ENCODE assay signal across 18 cellular contexts in the genomic region with DNA sequence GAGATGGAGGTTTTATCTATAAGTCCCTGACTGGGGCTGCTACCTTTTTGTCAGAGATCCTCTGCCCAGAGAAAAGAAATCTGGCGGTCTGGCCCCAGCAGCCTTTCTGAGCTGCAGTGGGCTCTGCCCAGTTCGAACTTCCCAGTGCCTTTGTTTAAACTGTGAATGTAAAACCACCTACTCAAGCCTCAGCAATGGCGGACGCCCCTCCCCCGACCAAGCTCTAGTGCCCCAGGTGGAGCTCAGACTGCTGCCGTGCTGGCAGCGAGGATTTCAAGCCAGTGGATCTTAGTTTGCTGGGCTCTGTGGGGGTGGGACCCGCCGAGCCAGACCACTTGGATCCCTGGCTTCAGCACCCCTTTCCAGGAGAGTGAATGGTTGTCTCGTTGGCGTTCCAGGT.
DNase-seq lines count a peak whose midpoint lies in the region; ATAC-seq and TF ChIP-seq lines count a peak whose summit lies in the region.
"Had no signal": no experiment of that assay in that cellular context is flagged by ENCODE, and none has a peak within 500 bp of the region (broad histone marks: within the 10 kb centered on the region; RNA-seq: fewer than 3 reads in every experiment).

No MANE protein-coding gene starts in this region.

- H3K14ac ChIP-seq in H9 (ENCODE audit: insufficient read depth, low read length) = no peak overlapping the region

- H3K4ac ChIP-seq in H9 (ENCODE audit: low read depth, low read length) (no peak overlapping the region), mesendoderm (ENCODE audit: low read depth, low read length) (no peak overlapping the region)

- H4K8ac ChIP-seq in H9 (replicated peaks; ENCODE audit: insufficient read length, low read depth, low read length) = no peak overlapping the region
- peak overlapping the region; percentile 70 for H4K8ac ChIP-seq in mesendoderm (ENCODE audit: low read depth, low read length)

- ATAC-seq in GM21447 (IDR thresholded peaks at IDR 0.05; ENCODE audit: unreplicated experiment) (no peak), HG03095 (IDR thresholded peaks at IDR 0.05; ENCODE audit: unreplicated experiment) (no peak)

- H3K9me3 ChIP-seq in H9 (ENCODE audit: control insufficient read depth, low read depth, low read length) (no peaks in the 10 kb centered on the region), endodermal cell (ENCODE audit: control insufficient read depth, low read length) (no peaks in the 10 kb centered on the region)
- H3K9me3 ChIP-seq: HAP-1, MG63, SK-N-SH had no signal

- H3K27ac Mint-ChIP-seq in H9 (peak overlapping the region in 2 of 3 experiments; percentile 72 to 81; a peak in 4 of 7 replicates), endodermal cell (peak overlapping the region; percentile 64)
- H3K27ac Mint-ChIP-seq: HFFc6 had no signal

- H3K36me3 Mint-ChIP-seq in H9 (ENCODE audit: insufficient read depth in 1 of 3, low read depth in 3 of 3) (peaks cover 2 to 13% (median 13%) of the 10 kb centered on the region in 3 experiments; a peak in 5 of 7 replicates), endodermal cell (ENCODE audit: low read depth) (no peaks in the 10 kb centered on the region)

- no peak overlapping the region for H3K9ac ChIP-seq in H9 (ENCODE audit: extremely low read depth, insufficient read length, low read length)
- H3K9ac ChIP-seq in endodermal cell (ENCODE audit: extremely low read depth, low read length, poor library complexity, severe bottlenecking) = no peak overlapping the region
- H3K9ac ChIP-seq in mesendoderm (ENCODE audit: low read length) = no peak overlapping the region
- H3K9ac ChIP-seq: SK-N-SH had no signal

- no peak overlapping the region for H4K91ac ChIP-seq in H9 (ENCODE audit: insufficient read length, low read depth, low read length)

- no peak overlapping the region for H2AFZ ChIP-seq in H9 (ENCODE audit: low read length)

- H3K79me2 ChIP-seq in H9 (ENCODE audit: insufficient read depth, low read length) (no peaks in the 10 kb centered on the region), mesendoderm (ENCODE audit: control insufficient read depth, insufficient read depth, low read length) (no peaks in the 10 kb centered on the region)

- no peak overlapping the region for H2BK20ac ChIP-seq in H9 (ENCODE audit: low read depth, low read length, poor library complexity, severe bottlenecking)

- DNase-seq in ELF-1 (ENCODE audit: low read depth, low spot score) (peak; percentile 50), H9 (peak; percentile 68), endodermal cell (peak; percentile 83), mesendoderm (peak; percentile 43), H4 (ENCODE audit: low spot score) (no peak)
- DNase-seq: Calu3, DMS153, HFFc6, IMR-90, KG1, MG63, NCI-H2029, NCI-H2227 treated with DMSO at 0.1 percent for 48 hours, NCI-H69, SK-N-SH had no signal

- H3K23ac ChIP-seq in H9 (ENCODE audit: insufficient read length, low read depth, low read length) (no peak overlapping the region), mesendoderm (ENCODE audit: low read length) (no peak overlapping the region)

- H3K9me3 Mint-ChIP-seq in H9 = peaks cover 2 to 3% of the 10 kb centered on the region in 2 experiments; a peak in 3 of 5 replicates
- no peaks in the 10 kb centered on the region for H3K9me3 Mint-ChIP-seq in endodermal cell
- H3K9me3 Mint-ChIP-seq: HFFc6 had no signal

- H2AK5ac ChIP-seq in H9 (ENCODE audit: insufficient read length, low read length) = no peak overlapping the region
- H2AK5ac ChIP-seq in mesendoderm (ENCODE audit: low read length) = no peak overlapping the region

- no peaks in the 10 kb centered on the region for H3K36me3 ChIP-seq in endodermal cell (ENCODE audit: control insufficient read depth, insufficient read depth, low read length)
- H3K36me3 ChIP-seq in mesendoderm (ENCODE audit: control insufficient read depth, insufficient read depth, low read length) = no peaks in the 10 kb centered on the region
- H3K36me3 ChIP-seq: HAP-1, MG63 had no signal

- H3K4me1 Mint-ChIP-seq in H9 (peaks cover 17 to 27% of the 10 kb centered on the region in 2 experiments), endodermal cell (peaks cover 22% of the 10 kb centered on the region)

- H3K18ac ChIP-seq in H9 (ENCODE audit: insufficient read length, low read depth, low read length) (peak overlapping the region; percentile 48), mesendoderm (ENCODE audit: low read length) (no peak overlapping the region)

- H3K4me3 Mint-ChIP-seq in H9 (peak overlapping the region in 1 of 2 experiments; percentile 5; a peak in 1 of 5 replicates), endodermal cell (no peak overlapping the region)
- H3K4me3 Mint-ChIP-seq: HFFc6 had no signal

- no peak overlapping the region for H3K4me3 ChIP-seq in endodermal cell (ENCODE audit: low read length)
- H3K4me3 ChIP-seq in mesendoderm (ENCODE audit: low read length) = no peak overlapping the region
- H3K4me3 ChIP-seq: HAP-1, MG63 had no signal

- H3K27me3 Mint-ChIP-seq in H9 (ENCODE audit: low read depth) (peaks cover 2% of the 10 kb centered on the region; the same call in 1 of the 2 replicates), endodermal cell (ENCODE audit: insufficient read depth) (no peaks in the 10 kb centered on the region)

- H3K4me1 ChIP-seq in H9 (ENCODE audit: insufficient read depth, low read length) (peaks cover 5% of the 10 kb centered on the region; the same call in 1 of the 2 replicates), endodermal cell (ENCODE audit: control insufficient read depth, insufficient read depth, low read length) (peaks cover 2% of the 10 kb centered on the region), mesendoderm (ENCODE audit: control insufficient read depth, low read depth, low read length) (no peaks in the 10 kb centered on the region)
- H3K4me1 ChIP-seq: HAP-1 had no signal

- H3K4me2 ChIP-seq in H9 (ENCODE audit: insufficient read depth, insufficient read length, low read length) (no peak overlapping the region), mesendoderm (ENCODE audit: low read length) (no peak overlapping the region)
- H3K4me2 ChIP-seq: SK-N-SH had no signal

- no peaks in the 10 kb centered on the region for H4K20me1 ChIP-seq in H9 (ENCODE audit: control insufficient read depth, insufficient read depth, insufficient read length)

- H4K5ac ChIP-seq in H9 (ENCODE audit: insufficient read length, low read depth, low read length) (no peak overlapping the region), mesendoderm (ENCODE audit: low read length) (no peak overlapping the region)

- peak overlapping the region; percentile 62 for H2BK12ac ChIP-seq in H9 (ENCODE audit: insufficient read length, low read depth, low read length)

- H2BK120ac ChIP-seq in H9 (ENCODE audit: low read depth, low read length, poor library complexity, severe bottlenecking) = no peak overlapping the region
- no peak overlapping the region for H2BK120ac ChIP-seq in mesendoderm (ENCODE audit: low read depth, low read length)

- H3K23me2 ChIP-seq in H9 (ENCODE audit: insufficient read length, low read depth, low read length, poor library complexity, severe bottlenecking) = no peaks in the 10 kb centered on the region

- no peak overlapping the region for H3K27ac ChIP-seq in H9 (ENCODE audit: insufficient read length, low read depth, low read length)
- no peak overlapping the region for H3K27ac ChIP-seq in endodermal cell (ENCODE audit: low read depth, low read length)
- H3K27ac ChIP-seq in mesendoderm (ENCODE audit: low read depth, low read length) = no peak overlapping the region

- H2BK15ac ChIP-seq in H9 (ENCODE audit: low read depth, low read length) (no peak overlapping the region), mesendoderm (replicated peaks; ENCODE audit: low read depth) (no peak overlapping the region)

- H3K56ac ChIP-seq in H9 (ENCODE audit: insufficient read length, low read depth, low read length) = no peak overlapping the region
- H3K56ac ChIP-seq in mesendoderm (ENCODE audit: low read length) = no peak overlapping the region

- TF ChIP-seq CTCF in H9 (conservative IDR thresholded peaks at IDR 0.05) (no peak), endodermal cell (conservative IDR thresholded peaks at IDR 0.05) (no peak)

- no CpG with 5 or more reads among the region's 11 CpGs for WGBS in H9 (ENCODE audit: extremely low coverage, insufficient read length, low lambda C conversion rate)
- 78 to 92% methylated on average over 6 to 11 of the region's 11 CpGs for WGBS in endodermal cell (ENCODE audit: insufficient coverage in 1 of 2, insufficient read length in 1 of 2), 2 experiments
- WGBS in mesendoderm (ENCODE audit: extremely low coverage, insufficient coverage, low lambda C conversion rate) = no CpG with 5 or more reads among the region's 11 CpGs

- H3K79me1 ChIP-seq in H9 (ENCODE audit: insufficient read depth, low read depth, low read length, poor library complexity, severe bottlenecking) = no peaks in the 10 kb centered on the region
- H3K79me1 ChIP-seq in mesendoderm (ENCODE audit: low read length) = no peaks in the 10 kb centered on the region

- no peak overlapping the region for H2BK5ac ChIP-seq in H9 (ENCODE audit: insufficient read length, low read length)
- no peak overlapping the region for H2BK5ac ChIP-seq in mesendoderm (ENCODE audit: low read length)

- no peak overlapping the region for H3T11ph ChIP-seq in H9 (ENCODE audit: low read length)

- H3K27me3 ChIP-seq in H9 (ENCODE audit: insufficient read depth, low read length) = no peaks in the 10 kb centered on the region
- no peaks in the 10 kb centered on the region for H3K27me3 ChIP-seq in endodermal cell (ENCODE audit: control insufficient read depth, insufficient read depth, low read length, poor library complexity, severe bottlenecking)
- H3K27me3 ChIP-seq in mesendoderm (ENCODE audit: insufficient read depth, low read length, poor library complexity) = no peaks in the 10 kb centered on the region
- H3K27me3 ChIP-seq: MG63 had no signal
